1 cellular context compared by ENCODE assay signal in the genomic region with DNA sequence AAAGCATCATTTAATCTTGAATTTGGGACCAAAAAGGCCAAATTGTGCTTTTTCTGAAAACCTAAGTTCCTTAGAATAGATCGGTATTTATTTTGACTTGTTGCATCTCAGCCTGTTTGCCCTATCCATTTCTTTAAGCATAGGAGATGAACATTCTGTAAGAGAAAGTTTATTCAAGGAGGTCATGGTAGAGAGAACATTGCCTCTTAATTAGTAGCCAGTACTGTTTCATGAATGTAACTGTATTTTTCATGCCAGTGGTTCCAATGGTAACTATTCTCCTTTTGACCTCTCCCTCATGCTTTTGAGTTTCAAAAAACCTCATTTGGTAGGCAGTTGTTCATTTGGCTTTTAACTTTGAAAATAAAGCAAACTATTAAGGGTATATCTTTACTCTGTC.
TF ChIP-seq lines count a peak whose summit lies in the region.

No MANE protein-coding gene starts in this region.

TF ChIP-seq in HepG2, 621 proteins besides CTCF, POLR2A, EP300 and RAD21:
- no peak for TF ChIP-seq AFF4 (CRISPR knock-in tag; IDR thresholded peaks at IDR 0.05)
- TF ChIP-seq, protein P1, sequence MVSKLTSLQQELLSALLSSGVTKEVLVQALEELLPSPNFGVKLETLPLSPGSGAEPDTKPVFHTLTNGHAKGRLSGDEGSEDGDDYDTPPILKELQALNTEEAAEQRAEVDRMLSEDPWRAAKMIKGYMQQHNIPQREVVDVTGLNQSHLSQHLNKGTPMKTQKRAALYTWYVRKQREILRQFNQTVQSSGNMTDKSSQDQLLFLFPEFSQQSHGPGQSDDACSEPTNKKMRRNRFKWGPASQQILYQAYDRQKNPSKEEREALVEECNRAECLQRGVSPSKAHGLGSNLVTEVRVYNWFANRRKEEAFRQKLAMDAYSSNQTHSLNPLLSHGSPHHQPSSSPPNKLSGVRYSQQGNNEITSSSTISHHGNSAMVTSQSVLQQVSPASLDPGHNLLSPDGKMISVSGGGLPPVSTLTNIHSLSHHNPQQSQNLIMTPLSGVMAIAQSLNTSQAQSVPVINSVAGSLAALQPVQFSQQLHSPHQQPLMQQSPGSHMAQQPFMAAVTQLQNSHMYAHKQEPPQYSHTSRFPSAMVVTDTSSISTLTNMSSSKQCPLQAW (CRISPR knock-in tag; IDR thresholded peaks at IDR 0.05), result no peak
- no peak for TF ChIP-seq ZC3H13 (CRISPR knock-in tag; IDR thresholded peaks at IDR 0.05)
- no peak for TF ChIP-seq ZBTB37 (CRISPR knock-in tag; IDR thresholded peaks at IDR 0.05)
- TF ChIP-seq ZSCAN5A (CRISPR knock-in tag; IDR thresholded peaks at IDR 0.05; ENCODE audit: borderline replicate concordance), result no peak
- TF ChIP-seq ARNT2 (CRISPR knock-in tag; IDR thresholded peaks at IDR 0.05; ENCODE audit: low read depth), result no peak
- no peak for TF ChIP-seq MBD4 (IDR thresholded peaks at IDR 0.05; ENCODE audit: borderline replicate concordance, low read length)
- no peak for TF ChIP-seq ZFYVE20 (CRISPR knock-in tag; IDR thresholded peaks at IDR 0.05; ENCODE audit: borderline replicate concordance, low read depth)
- no peak for TF ChIP-seq ZBTB40 (IDR thresholded peaks at IDR 0.05)
- no peak for TF ChIP-seq ZBTB40 (CRISPR knock-in tag; IDR thresholded peaks at IDR 0.05)
- TF ChIP-seq TMF1 (CRISPR knock-in tag; IDR thresholded peaks at IDR 0.05; ENCODE audit: low read depth), result no peak
- no peak for TF ChIP-seq ZNF703 (CRISPR knock-in tag; IDR thresholded peaks at IDR 0.05; ENCODE audit: borderline replicate concordance)
- TF ChIP-seq FOXC1 (CRISPR knock-in tag; IDR thresholded peaks at IDR 0.05; ENCODE audit: borderline replicate concordance), result no peak
- TF ChIP-seq, protein P2, sequence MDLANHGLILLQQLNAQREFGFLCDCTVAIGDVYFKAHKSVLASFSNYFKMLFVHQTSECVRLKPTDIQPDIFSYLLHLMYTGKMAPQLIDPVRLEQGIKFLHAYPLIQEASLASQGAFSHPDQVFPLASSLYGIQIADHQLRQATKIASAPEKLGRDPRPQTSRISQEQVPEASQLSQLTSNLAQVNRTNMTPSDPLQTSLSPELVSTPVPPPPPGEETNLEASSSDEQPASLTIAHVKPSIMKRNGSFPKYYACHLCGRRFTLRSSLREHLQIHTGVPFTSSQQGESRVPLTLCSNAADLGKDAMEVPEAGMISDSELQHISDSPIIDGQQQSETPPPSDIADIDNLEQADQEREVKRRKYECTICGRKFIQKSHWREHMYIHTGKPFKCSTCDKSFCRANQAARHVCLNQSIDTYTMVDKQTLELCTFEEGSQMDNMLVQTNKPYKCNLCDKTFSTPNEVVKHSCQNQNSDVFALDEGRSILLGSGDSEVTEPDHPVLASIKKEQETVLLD (CRISPR knock-in tag; IDR thresholded peaks at IDR 0.05; ENCODE audit: low read depth), result no peak
